Comparison of ENCODE assay signal across 8 cellular contexts in the genomic region with DNA sequence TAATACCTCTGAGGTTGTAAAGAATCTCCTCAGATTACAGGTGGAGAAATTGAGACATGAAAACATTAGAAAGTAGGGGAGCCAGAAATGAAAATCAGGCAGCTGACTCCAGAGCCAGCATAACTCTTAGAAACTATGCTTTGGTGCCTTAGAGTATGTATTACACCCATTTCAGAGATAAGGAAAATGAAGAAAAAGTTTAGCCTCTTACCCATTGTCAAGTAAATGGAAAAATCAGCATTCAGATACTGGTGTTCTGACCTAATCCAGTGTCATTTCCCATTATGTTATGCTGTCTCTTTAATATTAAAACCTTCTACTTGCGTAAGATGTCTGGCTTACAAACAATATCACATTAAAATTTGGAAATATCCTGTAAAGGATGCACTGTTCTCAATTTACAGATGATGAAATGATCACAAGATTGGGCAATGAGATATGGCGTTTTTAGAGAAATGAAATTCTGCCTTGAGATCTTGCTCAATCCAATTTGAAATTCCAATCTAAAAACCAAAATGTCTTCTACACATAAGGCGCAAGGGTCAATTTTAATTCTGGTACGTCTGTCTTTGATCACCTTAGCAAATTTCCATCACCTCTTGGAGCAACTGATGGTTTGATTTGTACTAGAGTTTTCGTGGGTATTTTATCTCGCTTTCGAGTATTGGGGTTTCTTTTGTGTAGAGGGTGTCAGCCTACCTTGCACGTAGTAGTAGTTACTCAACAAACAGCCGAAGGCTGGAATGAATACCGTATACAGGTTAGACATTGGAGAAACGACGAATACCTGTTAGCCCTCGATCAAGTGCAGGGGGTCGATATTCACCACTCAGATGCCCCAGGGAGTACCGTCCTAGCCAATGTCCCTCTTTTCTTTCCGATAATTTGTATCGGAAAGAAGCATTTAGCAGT. TPM values are rescaled to one million over a fixed set of nuclear protein-coding genes. Genes with fewer than 3 reads are reported as not detected.
A peak's percentile ranks its signal among the peaks of the same experiment; 100 is the strongest.
DNase-seq lines count a peak whose midpoint lies in the region; ATAC-seq and TF ChIP-seq lines count a peak whose summit lies in the region.

No MANE protein-coding gene starts in this region.

- H3K4me3 Mint-ChIP-seq in activated naive CD8-positive, alpha-beta T cell treated with anti-CD3 and anti-CD28 coated beads, Interleukin-2, amount 10 ng/mL, durations not matched to agents 7 days and 5 days = peak overlapping the region; percentile 98

- H3K36me3 ChIP-seq in BE2C (no peaks in the 10 kb centered on the region), HUES6 (ENCODE audit: control insufficient read depth, insufficient read depth, low read length) (no peaks in the 10 kb centered on the region), iPS-15b (ENCODE audit: control insufficient read depth, insufficient read depth, low read length) (no peaks in the 10 kb centered on the region), smooth muscle cell (ENCODE audit: low read depth) (no peaks in the 10 kb centered on the region)

- peaks cover 40% of the 10 kb centered on the region for H3K4me1 Mint-ChIP-seq in activated naive CD8-positive, alpha-beta T cell treated with anti-CD3 and anti-CD28 coated beads, Interleukin-2, amount 10 ng/mL, durations not matched to agents 7 days and 5 days

- no peaks in the 10 kb centered on the region for H3K4me1 ChIP-seq in BE2C
- peaks cover 9% of the 10 kb centered on the region; the same call in 1 of the 2 replicates for H3K4me1 ChIP-seq in HUES6 (ENCODE audit: control insufficient read depth, insufficient read depth, low read length)
- H3K4me1 ChIP-seq in iPS-15b (ENCODE audit: control insufficient read depth, insufficient read depth, low read length) = peaks cover 2% of the 10 kb centered on the region
- peaks cover 10% of the 10 kb centered on the region for H3K4me1 ChIP-seq in smooth muscle cell (ENCODE audit: low read depth)

- no peaks in the 10 kb centered on the region for H3K9me3 ChIP-seq in BE2C
- H3K9me3 ChIP-seq in HUES6 (ENCODE audit: control insufficient read depth, insufficient read depth, low read depth, low read length) = no peaks in the 10 kb centered on the region
- H3K9me3 ChIP-seq in iPS-15b (ENCODE audit: control insufficient read depth, insufficient read depth, low read length) = no peaks in the 10 kb centered on the region
- H3K9me3 ChIP-seq in smooth muscle cell (replicated peaks; ENCODE audit: low read depth) = no peaks in the 10 kb centered on the region

- H3K36me3 Mint-ChIP-seq in activated naive CD8-positive, alpha-beta T cell treated with anti-CD3 and anti-CD28 coated beads, Interleukin-2, amount 10 ng/mL, durations not matched to agents 7 days and 5 days = peaks cover 30% of the 10 kb centered on the region

- H3K9ac ChIP-seq in HUES6 (ENCODE audit: low read length) = peak overlapping the region; percentile 92
- H3K9ac ChIP-seq in iPS-15b (ENCODE audit: low read depth, low read length) = peak overlapping the region; percentile 57
- peak overlapping the region; percentile 99 for H3K9ac ChIP-seq in smooth muscle cell (ENCODE audit: low read depth)

- WGBS in smooth muscle cell (ENCODE audit: low lambda C conversion rate) = 20% methylated on average over 17 of the region's 17 CpGs

- H2AFZ ChIP-seq in smooth muscle cell (ENCODE audit: low read depth) = peak overlapping the region; percentile 79

- no peak for TF ChIP-seq CTCF in BE2C (IDR thresholded peaks at IDR 0.05; ENCODE audit: low read depth, low read length)
- TF ChIP-seq CTCF in smooth muscle cell (IDR thresholded peaks at IDR 0.05; ENCODE audit: borderline replicate concordance, insufficient read depth, poor library complexity, severe bottlenecking) = no peak

- H3K27ac ChIP-seq in HUES6 (ENCODE audit: low read depth, low read length) = 0 out of 2 replicates have a peak overlapping the region, but pooled peaks have one; percentile 94
- peak overlapping the region; percentile 100 for H3K27ac ChIP-seq in smooth muscle cell (ENCODE audit: low read depth)

- H3K27me3 ChIP-seq in BE2C (no peaks in the 10 kb centered on the region), HUES6 (ENCODE audit: control insufficient read depth, insufficient read depth, low read length) (no peaks in the 10 kb centered on the region), iPS-15b (ENCODE audit: control insufficient read depth, insufficient read depth, low read length) (no peaks in the 10 kb centered on the region), smooth muscle cell (ENCODE audit: low read depth) (no peaks in the 10 kb centered on the region)

- peaks cover 4% of the 10 kb centered on the region for H3K9me3 Mint-ChIP-seq in activated naive CD8-positive, alpha-beta T cell treated with anti-CD3 and anti-CD28 coated beads, Interleukin-2, amount 10 ng/mL, durations not matched to agents 7 days and 5 days

- DNase-seq in BE2C (no peak), smooth muscle cell (lab: John Stamatoyannopoulos, UW; ENCODE audit: unreplicated experiment) (no peak), DMS 273 (lab: John Stamatoyannopoulos, UW; ENCODE audit: unreplicated experiment) (no peak)
- DNase-seq in activated naive CD8-positive, alpha-beta T cell treated with anti-CD3 and anti-CD28 coated beads, Interleukin-2, amount 10 ng/mL, durations not matched to agents 7 days and 5 days = no peak

- peak overlapping the region; percentile 86 for H3K4me2 ChIP-seq in smooth muscle cell

- no peaks in the 10 kb centered on the region for H3K27me3 Mint-ChIP-seq in activated naive CD8-positive, alpha-beta T cell treated with anti-CD3 and anti-CD28 coated beads, Interleukin-2, amount 10 ng/mL, durations not matched to agents 7 days and 5 days

- H3F3A ChIP-seq in smooth muscle cell (ENCODE audit: low read depth) = no peaks in the 10 kb centered on the region

- peak overlapping the region; percentile 78 for H3K4me3 ChIP-seq in BE2C (ENCODE audit: low read depth, low read length)
- peak overlapping the region; percentile 91 for H3K4me3 ChIP-seq in HUES6 (ENCODE audit: low read depth, low read length)
- peak overlapping the region; percentile 90 for H3K4me3 ChIP-seq in iPS-15b (ENCODE audit: low read depth, low read length)
- peak overlapping the region; percentile 86 for H3K4me3 ChIP-seq in smooth muscle cell

- POLR2A ChIA-PET in activated naive CD8-positive, alpha-beta T cell treated with anti-CD3 and anti-CD28 coated beads, Interleukin-2, amount 10 ng/mL, durations not matched to agents 7 days and 5 days (lab: Charles Lee) = interaction anchor here (1.0 to 2.5 kb wide), 12 partner anchors 8 to 864 kb away, joined by 3 to 20 read pairs (median 4); a partner anchor contains a TSS

- H3K79me2 ChIP-seq in smooth muscle cell (ENCODE audit: low read depth) = peaks cover 57% of the 10 kb centered on the region

- no peak for ATAC-seq in activated naive CD8-positive, alpha-beta T cell treated with anti-CD3 and anti-CD28 coated beads, Interleukin-2, amount 10 ng/mL, durations not matched to agents 7 days and 5 days (ENCODE audit: low read depth)
- ATAC-seq in HG03439 (IDR thresholded peaks at IDR 0.05; ENCODE audit: unreplicated experiment) (no peak), HG03095 (IDR thresholded peaks at IDR 0.05; ENCODE audit: unreplicated experiment) (no peak)

- H3K27ac Mint-ChIP-seq in activated naive CD8-positive, alpha-beta T cell treated with anti-CD3 and anti-CD28 coated beads, Interleukin-2, amount 10 ng/mL, durations not matched to agents 7 days and 5 days = peak overlapping the region; percentile 99

- H4K20me1 ChIP-seq in smooth muscle cell (ENCODE audit: low read depth) = peaks cover 17% of the 10 kb centered on the region

RNA-seq across cellular contexts. Expression of a gene that starts 0.9 kb away (rescaled TPM):
- not detected for polyA plus RNA-seq in BE2C (2012; ENCODE audit: insufficient read depth, insufficient read length, low read depth)
- total RNA-seq in activated naive CD8-positive, alpha-beta T cell treated with anti-CD3 and anti-CD28 coated beads, Interleukin-2, amount 10 ng/mL, durations not matched to agents 7 days and 5 days = under 1 TPM; 0.25 to 0.79 TPM
- total RNA-seq in smooth muscle cell = 0.81 and 7.0 TPM in 2 replicates
- 0.74 and 2.2 TPM in 2 replicates for polyA plus RNA-seq in smooth muscle cell

RNA-seq across cellular contexts. Expression of a gene that starts 1.0 kb away (rescaled TPM):
- polyA plus RNA-seq in BE2C (2012; ENCODE audit: insufficient read depth, insufficient read length, low read depth) = 20.8 TPM
- 10 to 100 TPM; 55.1 to 59.8 TPM for total RNA-seq in activated naive CD8-positive, alpha-beta T cell treated with anti-CD3 and anti-CD28 coated beads, Interleukin-2, amount 10 ng/mL, durations not matched to agents 7 days and 5 days
- 44.7 and 93.3 TPM in 2 replicates for total RNA-seq in smooth muscle cell
- 53.1 and 55.3 TPM in 2 replicates for polyA plus RNA-seq in smooth muscle cell
